In genomic region chr1:183678819-183679218, GRCh38 we compare ENCODE assay signal across 38 cellular contexts. TPM values are rescaled to one million over a fixed set of nuclear protein-coding genes. Genes with fewer than 3 reads are reported as not detected.
"Had no signal": no experiment of that assay in that cellular context is flagged by ENCODE, and none has a peak within 500 bp of the region (broad histone marks: within the 10 kb centered on the region; RNA-seq: fewer than 3 reads in every experiment).

No MANE protein-coding gene starts in this region.

- H3K9me3 ChIP-seq: adrenal gland, ascending aorta, body of pancreas, breast epithelium had no signal

- H3K36me3 ChIP-seq: adrenal gland, ascending aorta, brain microvascular endothelial cell, breast epithelium had no signal

- ATAC-seq: activated naive CD4-positive, alpha-beta T cell treated with anti-CD3 and anti-CD28 coated beads, Interleukin-2, amount 50 U/mL, for 72 hours; activated naive CD8-positive, alpha-beta T cell treated with anti-CD3 and anti-CD28 coated beads, Interleukin-2, amount 50 U/mL, for 24 hours; activated T-cell treated with anti-CD3 and anti-CD28 coated beads, Interleukin-2, amount 50 U/mL, for 4 hours; activated T-cell treated with anti-CD3 and anti-CD28 coated beads, Interleukin-2, amount 50 U/mL, for 72 hours; activated T-helper 17 cell treated with anti-CD3 and anti-CD28 coated beads, Interleukin-2, amount 50 U/mL, for 72 hours; body of pancreas had no signal

- H3K27ac ChIP-seq: adrenal gland, ascending aorta, body of pancreas, brain microvascular endothelial cell, breast epithelium had no signal

- H3K4me3 ChIP-seq: adrenal gland, ascending aorta, body of pancreas, breast epithelium had no signal

- H3K4me1 ChIP-seq: ascending aorta, body of pancreas, breast epithelium had no signal

- DNase-seq: activated effector memory CD4-positive, alpha-beta T cell treated with anti-CD3 and anti-CD28 coated beads, Interleukin-2, amount 50 U/mL, for 16 hours; activated effector memory CD4-positive, alpha-beta T cell treated with Interleukin-2 at 50 U/mL for 16 hours; activated gamma-delta T cell; activated gamma-delta T cell treated with Interleukin-2 at 50 U/mL for 16 hours; activated naive CD4-positive, alpha-beta T cell; activated naive CD4-positive, alpha-beta T cell treated with anti-CD3 and anti-CD28 coated beads for 36 hours; activated naive CD4-positive, alpha-beta T cell treated with anti-CD3 and anti-CD28 coated beads, Interleukin-2, amount 10 ng/mL, durations not matched to agents 7 days and 5 days; activated naive CD4-positive, alpha-beta T cell treated with anti-CD3 and anti-CD28 coated beads, Interleukin-2, amount 50 U/mL, for 16 hours; activated naive CD4-positive, alpha-beta T cell treated with Interleukin-2 at 50 U/mL for 16 hours; activated naive CD8-positive, alpha-beta T cell treated with anti-CD3 and anti-CD28 coated beads for 36 hours; activated naive CD8-positive, alpha-beta T cell treated with anti-CD3 and anti-CD28 coated beads, Interleukin-2, amount 10 ng/mL, durations not matched to agents 7 days and 5 days; activated naive CD8-positive, alpha-beta T cell treated with anti-CD3 and anti-CD28 coated beads, Interleukin-2, amount 50 U/mL, for 24 hours; activated T-cell treated with anti-CD3 and anti-CD28 coated beads for 4 hours; activated T-cell treated with anti-CD3 and anti-CD28 coated beads, Interleukin-2, amount 50 U/mL, for 1 hour; activated T-cell treated with anti-CD3 and anti-CD28 coated beads, Interleukin-2, amount 50 U/mL, for 24 hours; activated T-cell treated with anti-CD3 and anti-CD28 coated beads, Interleukin-2, amount 50 U/mL, for 4 hours; activated T-cell treated with anti-CD3 and anti-CD28 coated beads, Interleukin-2, amount 50 U/mL, for 48 hours; activated T-cell treated with anti-CD3 and anti-CD28 coated beads, Interleukin-2, amount 50 U/mL, for 72 hours; adrenal gland; amniotic stem cell; amygdala; anterior cingulate cortex; aorta; body of pancreas; brain microvascular endothelial cell; caudate nucleus; central memory CD4-positive, alpha-beta T cell; cerebellar nuclear complex had no signal

- H3K27me3 ChIP-seq: adrenal gland, ascending aorta, body of pancreas, brain microvascular endothelial cell, breast epithelium had no signal

RNA-seq across cellular contexts. Expression of gene APOBEC4, which starts 25.7 kb away (rescaled TPM):
- total RNA-seq: activated naive CD4-positive, alpha-beta T cell treated with anti-CD3 and anti-CD28 coated beads for 36 hours; activated naive CD4-positive, alpha-beta T cell treated with anti-CD3 and anti-CD28 coated beads, Interleukin-2, amount 50 U/mL, for 72 hours; activated naive CD8-positive, alpha-beta T cell treated with anti-CD3 and anti-CD28 coated beads for 36 hours; activated naive CD8-positive, alpha-beta T cell treated with anti-CD3 and anti-CD28 coated beads, Interleukin-2, amount 10 ng/mL, durations not matched to agents 7 days and 5 days; activated T-cell treated with anti-CD3 and anti-CD28 coated beads, Interleukin-2, amount 50 U/mL, for 4 hours; activated T-cell treated with anti-CD3 and anti-CD28 coated beads, Interleukin-2, amount 50 U/mL, for 72 hours; activated T-helper 1 cell treated with anti-CD3 and anti-CD28 coated beads, Interleukin-12 subunit alpha, Interleukin-12 subunit beta, Interleukin-2, Interleukin-4 antibody, amounts not matched to agents 30 ng/mL and 10 ng/mL and 1 ng/mL, durations not matched to agents 14 hours and 24 hours and 36 hours; activated T-helper 17 cell treated with anti-CD3 and anti-CD28 coated beads, Interleukin-2, amount 50 U/mL, for 72 hours; activated T-helper 2 cell treated with anti-CD3 and anti-CD28 coated beads, Interferon-gamma antibody, Interleukin-2, Interleukin-4, amounts not matched to agents 10 μg/mL and 5 μg/mL and 100 μg/mL, durations not matched to agents 14 hours and 24 hours and 36 hours; adrenal gland; aorta; ascending aorta; astrocyte; body of pancreas; breast epithelium; bronchial epithelial cell; cerebellum; chondrocyte had no signal
- polyA plus RNA-seq: adrenal gland, aorta had no signal
